In the genomic region with DNA sequence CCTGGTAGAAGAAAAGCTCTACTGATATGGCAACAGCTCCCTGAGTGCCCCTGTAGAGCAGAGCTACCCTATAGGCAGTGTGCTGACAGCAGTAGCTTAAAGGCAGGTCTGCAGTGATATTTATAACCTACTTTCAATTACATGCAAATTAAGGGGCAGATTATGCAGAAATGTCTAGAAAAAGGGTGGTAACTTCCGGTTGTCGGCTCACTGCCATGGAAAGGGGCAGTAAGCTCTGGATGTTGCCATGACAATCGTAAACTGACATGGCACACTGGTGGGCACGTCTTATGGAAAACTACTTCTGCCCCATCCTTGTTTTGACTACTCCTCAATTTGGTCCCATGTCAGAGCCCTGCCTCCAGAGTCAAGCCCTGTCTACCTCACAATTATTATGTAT, we compare ENCODE assay signal across 25 cellular contexts. TPM values are rescaled to one million over a fixed set of nuclear protein-coding genes. Genes with fewer than 3 reads are reported as not detected.
"Had no signal": no experiment of that assay in that cellular context is flagged by ENCODE, and none has a peak within 500 bp of the region (broad histone marks: within the 10 kb centered on the region; RNA-seq: fewer than 3 reads in every experiment).

No MANE protein-coding gene starts in this region.

- H3K9me3 ChIP-seq: SK-N-SH had no signal

- H3K4me3 Mint-ChIP-seq: T-cell; T-helper 1 cell treated with Interleukin-12 subunit alpha and Interleukin-12 subunit beta and Interleukin-4 antibody, amounts not matched to agents 30 μg/mL and 1 μg/mL, for 36 hours had no signal

- DNase-seq: IMR-90, Kasumi-1, KG1, MM.1S, NCI-H1048, NCI-H1105, NCI-H1417, NCI-H1436 treated with DMSO at 0.1 percent for 48 hours, NCI-H1694, NCI-H187 treated with DMSO at 0.1 percent for 48 hours, NCI-H2029 treated with DMSO at 0.1 percent for 48 hours, NCI-H2227 treated with DMSO at 0.1 percent for 48 hours, NCI-H524, NCI-H526 treated with DMSO at 0.1 percent for 48 hours, NCI-H774, PC-3, SHP77, SK-N-SH, SW 1271, T-cell had no signal

- ATAC-seq: Panc1, PC-3, T-cell had no signal

- H3K36me3 Mint-ChIP-seq: T-cell had no signal

- H3K27ac ChIP-seq: RWPE1 had no signal

- H3K9ac ChIP-seq: SK-N-SH had no signal

- H3K9me2 ChIP-seq: SK-N-SH had no signal

- H3K9me3 Mint-ChIP-seq: T-cell; T-helper 1 cell treated with Interleukin-12 subunit alpha and Interleukin-12 subunit beta and Interleukin-4 antibody, amounts not matched to agents 30 μg/mL and 1 μg/mL, for 36 hours had no signal

- H3K27ac Mint-ChIP-seq: T-cell; T-helper 1 cell treated with Interleukin-12 subunit alpha and Interleukin-12 subunit beta and Interleukin-4 antibody, amounts not matched to agents 30 μg/mL and 1 μg/mL, for 36 hours had no signal

- H3K4me2 ChIP-seq: SK-N-SH had no signal

RNA-seq across cellular contexts. Expression of gene CLUL1, which starts 57.8 kb away (rescaled TPM):
- total RNA-seq: HT-29, IMR-90, NCI-H460, PC-3 had no signal
- polyA plus RNA-seq: IMR-90 had no signal
